27 cellular contexts compared by ENCODE assay signal in genomic region chr5:78447775-78448424, GRCh38.
"Had no signal": no experiment of that assay in that cellular context is flagged by ENCODE, and none has a peak within 500 bp of the region (broad histone marks: within the 10 kb centered on the region; RNA-seq: fewer than 3 reads in every experiment).

No MANE protein-coding gene starts in this region.

- H2AFZ ChIP-seq: PC-9 had no signal

- H3K4me2 ChIP-seq: KMS-11, PC-9 had no signal

- DNase-seq: activated CD4-positive, alpha-beta T cell treated with anti-CD3 and anti-CD28 coated beads, Interleukin-2, amount 10 ng/mL, durations not matched to agents 24 days and 14 days; activated CD4-positive, alpha-beta T cell treated with anti-CD3 and anti-CD28 coated beads, Interleukin-2, amount 50 U/mL, for 4 hours; activated CD8-positive, alpha-beta T cell treated with anti-CD3 and anti-CD28 coated beads for 36 hours; activated gamma-delta T cell; activated naive CD4-positive, alpha-beta T cell treated with Interleukin-2 at 50 U/mL for 16 hours; activated T-cell treated with anti-CD3 and anti-CD28 coated beads, Interleukin-2, amount 50 U/mL, for 24 hours; adrenal gland; caudate nucleus; MM.1S; NCI-H1092; NCI-H1436 treated with DMSO at 0.1 percent for 48 hours; NCI-H1694 treated with DMSO at 0.1 percent for 48 hours; NCI-H2029; NCI-H345; NCI-H524 treated with DMSO at 0.1 percent for 48 hours; NCI-H748 treated with DMSO at 0.1 percent for 48 hours; NK-92 treated with Interleukin-12 subunit alpha and Interleukin-12 subunit beta, amount 100 ng/mL, for 24 hours; PC-9; SIG-M5; T1000 had no signal

- H3K4me1 ChIP-seq: adrenal gland had no signal

- H3K27me3 ChIP-seq: adrenal gland had no signal

- H3K4me3 ChIP-seq: adrenal gland, PC-9 had no signal

- H3K36me3 ChIP-seq: adrenal gland had no signal

- ATAC-seq: activated CD8-positive, alpha-beta T cell treated with anti-CD3 and anti-CD28 coated beads for 36 hours; Right ventricle myocardium inferior; SK-N-SH treated with all-trans-retinoic acid at 6 μM for 48 hours had no signal

- H3K27ac ChIP-seq: adrenal gland, KMS-11, PC-9, RWPE1 had no signal

- H3K9me3 ChIP-seq: adrenal gland had no signal

- FAIRE-seq: bronchial epithelial cell, RCC 7860, TTC549 had no signal

- H3K9ac ChIP-seq: KMS-11 had no signal
